8 cellular contexts compared by ENCODE assay signal in the genomic region with DNA sequence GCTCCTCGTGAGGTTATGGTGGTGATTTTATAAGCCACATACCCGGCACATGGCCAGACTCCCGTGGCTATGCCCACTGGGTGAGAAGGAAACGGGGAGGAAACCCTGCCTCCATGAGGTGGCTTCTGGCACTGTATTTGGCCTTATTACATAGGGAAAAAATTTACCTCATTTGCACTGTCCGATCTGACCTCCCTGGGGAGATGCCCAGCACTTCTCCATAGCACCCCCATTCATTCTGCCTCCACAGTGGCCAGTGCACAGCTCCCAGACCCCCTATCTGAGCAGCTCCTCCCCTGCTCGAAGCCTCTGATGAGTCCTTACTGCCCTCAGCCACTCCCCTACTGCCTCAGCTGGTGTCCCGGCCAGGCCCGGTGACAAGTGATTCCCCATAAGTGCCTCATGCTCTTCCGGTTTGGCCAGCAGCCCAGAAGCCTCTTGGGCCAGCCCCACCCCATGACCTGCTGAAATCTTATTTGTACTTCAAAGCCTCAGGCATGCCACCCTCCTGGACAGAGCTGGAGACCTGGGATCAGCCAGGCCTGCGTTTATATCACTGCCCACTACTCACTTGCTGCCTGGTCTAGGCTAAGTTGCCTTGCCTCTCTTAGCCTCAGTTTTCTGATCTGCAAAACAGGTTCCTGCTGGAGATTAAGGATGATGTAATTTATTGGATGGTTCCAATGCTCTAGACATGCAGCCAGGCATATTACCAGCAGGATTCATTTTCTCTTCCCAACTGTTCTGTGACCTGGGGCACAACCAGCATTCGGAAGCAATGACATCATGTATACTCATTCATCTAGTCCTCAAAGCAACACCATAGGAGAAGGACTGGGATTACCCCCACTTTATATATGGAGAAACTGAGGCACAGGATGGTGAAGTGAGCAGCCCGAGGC. TPM values are rescaled to one million over a fixed set of nuclear protein-coding genes. Genes with fewer than 3 reads are reported as not detected.
DNase-seq lines count a peak whose midpoint lies in the region; ATAC-seq and TF ChIP-seq lines count a peak whose summit lies in the region.

No MANE protein-coding gene starts in this region.

- no peaks in the 10 kb centered on the region for H3K36me3 Mint-ChIP-seq in activated CD8-positive, alpha-beta T cell treated with anti-CD3 and anti-CD28 coated beads, Interleukin-2, amount 10 ng/mL, durations not matched to agents 7 days and 5 days (ENCODE audit: low read depth)
- no peaks in the 10 kb centered on the region for H3K36me3 Mint-ChIP-seq in WTC11

- H3K4me3 Mint-ChIP-seq in activated CD8-positive, alpha-beta T cell treated with anti-CD3 and anti-CD28 coated beads, Interleukin-2, amount 10 ng/mL, durations not matched to agents 7 days and 5 days: no peak overlapping the region
- H3K4me3 Mint-ChIP-seq in WTC11: no peak overlapping the region

- H3K9me3 Mint-ChIP-seq in activated CD8-positive, alpha-beta T cell treated with anti-CD3 and anti-CD28 coated beads, Interleukin-2, amount 10 ng/mL, durations not matched to agents 7 days and 5 days (ENCODE audit: insufficient read depth): no peaks in the 10 kb centered on the region
- H3K9me3 Mint-ChIP-seq in WTC11: no peaks in the 10 kb centered on the region

- H3K27me3 Mint-ChIP-seq in activated CD8-positive, alpha-beta T cell treated with anti-CD3 and anti-CD28 coated beads, Interleukin-2, amount 10 ng/mL, durations not matched to agents 7 days and 5 days (ENCODE audit: low read depth): peaks cover 4% of the 10 kb centered on the region
- H3K27me3 Mint-ChIP-seq in WTC11 (ENCODE audit: low read depth): peaks cover 2% of the 10 kb centered on the region; the same call in 1 of the 2 replicates

- CTCF ChIA-PET in activated CD8-positive, alpha-beta T cell treated with anti-CD3 and anti-CD28 coated beads, Interleukin-2, amount 10 ng/mL, durations not matched to agents 7 days and 5 days (lab: Charles Lee): no interaction called here
- CTCF ChIA-PET in WTC11 (lab: Charles Lee): interaction anchor here (2.2 kb wide), 1 partner anchor 96 kb away, joined by 6 read pairs; no protein-coding TSS in a partner anchor

- POLR2A ChIA-PET in activated CD8-positive, alpha-beta T cell treated with anti-CD3 and anti-CD28 coated beads, Interleukin-2, amount 10 ng/mL, durations not matched to agents 7 days and 5 days (lab: Charles Lee): no interaction called here
- POLR2A ChIA-PET in WTC11 (lab: Charles Lee): interaction anchor here (0.6 kb wide), 1 partner anchor 67 kb away, joined by 4 read pairs; no protein-coding TSS in a partner anchor

- peak overlapping the region; percentile 11 for H3K27ac Mint-ChIP-seq in activated CD8-positive, alpha-beta T cell treated with anti-CD3 and anti-CD28 coated beads, Interleukin-2, amount 10 ng/mL, durations not matched to agents 7 days and 5 days
- H3K27ac Mint-ChIP-seq in WTC11: no peak overlapping the region

- no peaks in the 10 kb centered on the region for H3K9me3 ChIP-seq in aorta (ENCODE audit: control insufficient read depth, low read length)

- H3K27ac ChIP-seq in aorta (ENCODE audit: low read depth in 1 of 2, low read length in 2 of 2): no peak overlapping the region

- DNase-seq in A172 (ENCODE audit: low spot score) (peak; percentile 97), NCI-H187 treated with DMSO at 0.1 percent for 48 hours (lab: John Stamatoyannopoulos, UW) (peak; percentile 4), iris pigment epithelial cell (ENCODE audit: low read depth) (peak; percentile 57), aorta (peak; percentile 82 to 88), superior temporal gyrus (ENCODE audit: extremely low spot score) (no peak), WTC11 (ENCODE audit: low spot score) (no peak)
- DNase-seq in activated CD8-positive, alpha-beta T cell treated with anti-CD3 and anti-CD28 coated beads, Interleukin-2, amount 10 ng/mL, durations not matched to agents 7 days and 5 days: no peak

- no peaks in the 10 kb centered on the region for H3K27me3 ChIP-seq in aorta (ENCODE audit: control insufficient read depth in 1 of 2, insufficient read depth in 2 of 2, low read length in 1 of 2)

- no peak for TF ChIP-seq CTCF in WTC11 (IDR thresholded peaks at IDR 0.05)

- peaks cover 10% of the 10 kb centered on the region for H3K4me1 Mint-ChIP-seq in activated CD8-positive, alpha-beta T cell treated with anti-CD3 and anti-CD28 coated beads, Interleukin-2, amount 10 ng/mL, durations not matched to agents 7 days and 5 days (ENCODE audit: low read depth)
- H3K4me1 Mint-ChIP-seq in WTC11: peaks cover 44% of the 10 kb centered on the region

- intact Hi-C loops in aorta (cut with DNase I): loop anchor here in 1 of 2 donors (5.0 kb wide), 1 partner anchor 110 kb away; no protein-coding TSS in a partner anchor

- peak; percentile 72 for ATAC-seq in GM19438 (IDR thresholded peaks at IDR 0.05; ENCODE audit: low read depth, unreplicated experiment)
- no peak for ATAC-seq in activated CD8-positive, alpha-beta T cell treated with anti-CD3 and anti-CD28 coated beads, Interleukin-2, amount 10 ng/mL, durations not matched to agents 7 days and 5 days
- peak; percentile 37 for ATAC-seq in aorta (ENCODE audit: low FRiP score)
- no peak for ATAC-seq in WTC11

- H3K4me1 ChIP-seq in aorta (ENCODE audit: control insufficient read depth in 1 of 2, insufficient read depth in 2 of 2, low read length in 2 of 2): no peaks in the 10 kb centered on the region

- H3K36me3 ChIP-seq in aorta (ENCODE audit: control insufficient read depth in 1 of 2, insufficient read depth in 2 of 2, low read length in 1 of 2): no peaks in the 10 kb centered on the region

- H3K4me3 ChIP-seq in aorta (ENCODE audit: low read length in 2 of 2): no peak overlapping the region

- 74 to 81% methylated on average over 12 of the region's 12 CpGs for WGBS in aorta, 2 donors

TF ChIP-seq in WTC11, 78 proteins besides CTCF, POLR2A, EP300 and RAD21:
- TF ChIP-seq CBFB (CRISPR knock-in tag; IDR thresholded peaks at IDR 0.05; ENCODE audit: low read depth): no peak
- no peak for TF ChIP-seq ATF1 (CRISPR knock-in tag; IDR thresholded peaks at IDR 0.05)
- TF ChIP-seq, protein P1, sequence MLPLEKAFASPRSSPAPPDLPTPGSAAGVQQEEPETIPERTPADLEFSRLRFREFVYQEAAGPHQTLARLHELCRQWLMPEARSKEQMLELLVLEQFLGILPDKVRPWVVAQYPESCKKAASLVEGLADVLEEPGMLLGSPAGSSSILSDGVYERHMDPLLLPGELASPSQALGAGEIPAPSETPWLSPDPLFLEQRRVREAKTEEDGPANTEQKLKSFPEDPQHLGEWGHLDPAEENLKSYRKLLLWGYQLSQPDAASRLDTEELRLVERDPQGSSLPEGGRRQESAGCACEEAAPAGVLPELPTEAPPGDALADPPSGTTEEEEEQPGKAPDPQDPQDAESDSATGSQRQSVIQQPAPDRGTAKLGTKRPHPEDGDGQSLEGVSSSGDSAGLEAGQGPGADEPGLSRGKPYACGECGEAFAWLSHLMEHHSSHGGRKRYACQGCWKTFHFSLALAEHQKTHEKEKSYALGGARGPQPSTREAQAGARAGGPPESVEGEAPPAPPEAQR (CRISPR knock-in tag; IDR thresholded peaks at IDR 0.05): no peak
- TF ChIP-seq ZNF416 (CRISPR knock-in tag; IDR thresholded peaks at IDR 0.05): no peak
- TF ChIP-seq ZNF671 (CRISPR knock-in tag; IDR thresholded peaks at IDR 0.05): no peak
- TF ChIP-seq NFATC4 (CRISPR knock-in tag; IDR thresholded peaks at IDR 0.05): no peak

RNA-seq across cellular contexts. Expression of gene SLC6A6, which starts 30.6 kb away (rescaled TPM):
- total RNA-seq in A172 (2014; rRNA removed; shearing (Covaris generic)): 26.0 and 34.2 TPM in 2 replicates
- 10 to 100 TPM; 36.8 to 37.9 TPM for total RNA-seq in activated CD8-positive, alpha-beta T cell treated with anti-CD3 and anti-CD28 coated beads, Interleukin-2, amount 10 ng/mL, durations not matched to agents 7 days and 5 days
- total RNA-seq in aorta (10 to 100 TPM; 36.5 to 62.2 TPM), WTC11 (2021) (144 to 211 TPM (median 147 TPM) in 3 replicates)
- 1 to 10 TPM; 5.3 to 6.1 TPM for polyA plus RNA-seq in aorta

Comparison
In these comparisons a context has a peak if more than half of its experiments do, and no peak if none do; other contexts are left out.
1. DNase-seq: peak in A172 (single experiment), NCI-H187 treated with DMSO at 0.1 percent for 48 hours (single experiment), iris pigment epithelial cell (single experiment) and aorta (2 of 2); none in activated CD8-positive, alpha-beta T cell treated with anti-CD3 and anti-CD28 coated beads, Interleukin-2, amount 10 ng/mL, durations not matched to agents 7 days and 5 days (single experiment), superior temporal gyrus (single experiment) and WTC11 (single experiment).
2. ATAC-seq: peak in GM19438 (single experiment) and aorta (single experiment); none in activated CD8-positive, alpha-beta T cell treated with anti-CD3 and anti-CD28 coated beads, Interleukin-2, amount 10 ng/mL, durations not matched to agents 7 days and 5 days (single experiment) and WTC11 (single experiment).